1 cellular context compared by ENCODE assay signal in genomic region chr5:101611039-101611438, GRCh38.
TF ChIP-seq lines count a peak whose summit lies in the region.

No MANE protein-coding gene starts in this region.

TF ChIP-seq in SK-N-SH treated with all-trans-retinoic acid at 6 μM for 48 hours, 23 proteins besides CTCF, POLR2A, EP300 and RAD21 (continued from another document):
- no peak for TF ChIP-seq CSRNP3 (CRISPR knock-in tag; IDR thresholded peaks at IDR 0.05)
